Comparison of ENCODE assay signal across 10 cellular contexts in genomic region chr16:57341441-57342303, GRCh38. TPM values are rescaled to one million over a fixed set of nuclear protein-coding genes. Genes with fewer than 3 reads are reported as not detected.
A peak's percentile ranks its signal among the peaks of the same experiment; 100 is the strongest.
DNase-seq lines count a peak whose midpoint lies in the region; ATAC-seq and TF ChIP-seq lines count a peak whose summit lies in the region.
"Had no signal": no experiment of that assay in that cellular context is flagged by ENCODE, and none has a peak within 500 bp of the region (broad histone marks: within the 10 kb centered on the region; RNA-seq: fewer than 3 reads in every experiment).

No MANE protein-coding gene starts in this region.

- no peaks in the 10 kb centered on the region for H3K36me3 Mint-ChIP-seq in activated B cell treated with CpG ODN at 0.5 μM for 24 hours (ENCODE audit: low read depth)
- H3K36me3 Mint-ChIP-seq in activated CD8-positive, alpha-beta T cell treated with anti-CD3 and anti-CD28 coated beads for 36 hours (ENCODE audit: low read depth): no peaks in the 10 kb centered on the region
- H3K36me3 Mint-ChIP-seq: activated naive CD4-positive, alpha-beta T cell treated with anti-CD3 and anti-CD28 coated beads, Interleukin-2, amount 50 U/mL, for 72 hours had no signal

- DNase-seq in AG08395 (ENCODE audit: low spot score): peak; percentile 88
- peak; percentile 84 for DNase-seq in HFF-Myc (ENCODE audit: extremely low read depth, low read depth)
- no peak for DNase-seq in activated B cell treated with CpG ODN at 0.5 μM for 24 hours
- DNase-seq in kidney epithelial cell (ENCODE audit: low read depth): peak; percentile 94
- no peak for DNase-seq in activated CD8-positive, alpha-beta T cell treated with anti-CD3 and anti-CD28 coated beads for 36 hours
- no peak for DNase-seq in NCI-H1436 (lab: John Stamatoyannopoulos, UW)
- no peak for DNase-seq in MM.1S
- no peak for DNase-seq in ACHN

- H4K20me1 ChIP-seq in MM.1S (ENCODE audit: insufficient read depth, low read length): no peaks in the 10 kb centered on the region

- H3K27me3 ChIP-seq in kidney epithelial cell (ENCODE audit: control insufficient read depth, insufficient read depth, low read length) (no peaks in the 10 kb centered on the region), MM.1S (replicated peaks; ENCODE audit: insufficient read depth, low read length) (no peaks in the 10 kb centered on the region)

- intact Hi-C loops in activated B cell treated with CpG ODN at 0.5 μM for 24 hours (cut with micrococcal nuclease): no loop called here
- intact Hi-C loops in activated CD8-positive, alpha-beta T cell treated with anti-CD3 and anti-CD28 coated beads for 36 hours (cut with micrococcal nuclease): no loop called here

- H3K27ac ChIP-seq in MM.1S (ENCODE audit: low read length): no peak overlapping the region

- no peaks in the 10 kb centered on the region for H3K4me1 ChIP-seq in MM.1S (ENCODE audit: low read length)

- H3K4me3 ChIP-seq in HFF-Myc (replicated peaks; ENCODE audit: low read depth, low read length) (no peak overlapping the region), kidney epithelial cell (ENCODE audit: low read depth, low read length) (no peak overlapping the region), MM.1S (ENCODE audit: low read length) (no peak overlapping the region)

- H3K9me2 ChIP-seq in MM.1S (replicated peaks; ENCODE audit: insufficient read depth, low read length): no peaks in the 10 kb centered on the region

- CTCF ChIA-PET in activated B cell treated with CpG ODN at 0.5 μM for 24 hours (lab: Charles Lee): interaction anchor here (1.8 kb wide), 1 partner anchor 75 kb away, joined by 4 read pairs; no protein-coding TSS in a partner anchor
- CTCF ChIA-PET in activated CD8-positive, alpha-beta T cell treated with anti-CD3 and anti-CD28 coated beads for 36 hours (lab: Charles Lee): no interaction called here

- H2AFZ ChIP-seq in MM.1S (ENCODE audit: low read length): no peak overlapping the region

- H3K4me1 Mint-ChIP-seq in activated B cell treated with CpG ODN at 0.5 μM for 24 hours: peaks cover 49% of the 10 kb centered on the region
- peaks cover 17% of the 10 kb centered on the region for H3K4me1 Mint-ChIP-seq in activated CD8-positive, alpha-beta T cell treated with anti-CD3 and anti-CD28 coated beads for 36 hours (ENCODE audit: low read depth)

- peak overlapping the region; percentile 67 for H3K4me3 Mint-ChIP-seq in activated B cell treated with CpG ODN at 0.5 μM for 24 hours
- H3K4me3 Mint-ChIP-seq in activated CD8-positive, alpha-beta T cell treated with anti-CD3 and anti-CD28 coated beads for 36 hours: no peak overlapping the region

- POLR2A ChIA-PET in activated B cell treated with CpG ODN at 0.5 μM for 24 hours (lab: Charles Lee): interaction anchor here (0.8 to 3.6 kb wide), 2 partner anchors 8 to 71 kb away, joined by 3 to 20 read pairs; no protein-coding TSS in a partner anchor
- POLR2A ChIA-PET in activated CD8-positive, alpha-beta T cell treated with anti-CD3 and anti-CD28 coated beads for 36 hours (lab: Charles Lee): interaction anchor here (1.0 kb wide), 1 partner anchor 41 kb away, joined by 3 read pairs; no protein-coding TSS in a partner anchor

- TF ChIP-seq CTCF in HFF-Myc (IDR thresholded peaks at IDR 0.05; ENCODE audit: low read depth, low read length, missing control alignments): no peak
- no peak for TF ChIP-seq CTCF in activated B cell treated with CpG ODN at 0.5 μM for 24 hours (IDR thresholded peaks at IDR 0.05)
- no peak for TF ChIP-seq CTCF in kidney epithelial cell (IDR thresholded peaks at IDR 0.05; ENCODE audit: insufficient read depth, low read length, poor library complexity, severe bottlenecking)
- TF ChIP-seq CTCF in activated CD8-positive, alpha-beta T cell treated with anti-CD3 and anti-CD28 coated beads for 36 hours (IDR thresholded peaks at IDR 0.05): no peak
- TF ChIP-seq CTCF in MM.1S (IDR thresholded peaks at IDR 0.05; ENCODE audit: low read length): no peak

- no peak for ATAC-seq in activated B cell treated with CpG ODN at 0.5 μM for 24 hours (ENCODE audit: low read depth)
- ATAC-seq in activated CD8-positive, alpha-beta T cell treated with anti-CD3 and anti-CD28 coated beads for 36 hours: no peak
- ATAC-seq: activated naive CD4-positive, alpha-beta T cell treated with anti-CD3 and anti-CD28 coated beads, Interleukin-2, amount 50 U/mL, for 72 hours had no signal

- peak overlapping the region; percentile 24 for H3K27ac Mint-ChIP-seq in activated B cell treated with CpG ODN at 0.5 μM for 24 hours
- no peak overlapping the region for H3K27ac Mint-ChIP-seq in activated CD8-positive, alpha-beta T cell treated with anti-CD3 and anti-CD28 coated beads for 36 hours
- H3K27ac Mint-ChIP-seq: activated naive CD4-positive, alpha-beta T cell treated with anti-CD3 and anti-CD28 coated beads, Interleukin-2, amount 50 U/mL, for 72 hours had no signal

- no peaks in the 10 kb centered on the region for H3K79me2 ChIP-seq in MM.1S (ENCODE audit: low read length)

- in situ Hi-C loops in ACHN (cut with HindIII; ENCODE audit: low pct_ligation_motif_present, low pct_unique_long_range_greater_than_20kb, low sequenced_read_pairs): no loop called here

- no peaks in the 10 kb centered on the region for H3K9me3 Mint-ChIP-seq in activated B cell treated with CpG ODN at 0.5 μM for 24 hours
- no peaks in the 10 kb centered on the region for H3K9me3 Mint-ChIP-seq in activated CD8-positive, alpha-beta T cell treated with anti-CD3 and anti-CD28 coated beads for 36 hours
- H3K9me3 Mint-ChIP-seq: activated naive CD4-positive, alpha-beta T cell treated with anti-CD3 and anti-CD28 coated beads, Interleukin-2, amount 50 U/mL, for 72 hours had no signal

- H3K27me3 Mint-ChIP-seq in activated B cell treated with CpG ODN at 0.5 μM for 24 hours: peaks cover 9% of the 10 kb centered on the region
- peaks cover 19% of the 10 kb centered on the region for H3K27me3 Mint-ChIP-seq in activated CD8-positive, alpha-beta T cell treated with anti-CD3 and anti-CD28 coated beads for 36 hours

- no peak overlapping the region for H3K9ac ChIP-seq in MM.1S (ENCODE audit: low read length)

- no peaks in the 10 kb centered on the region for H3K9me3 ChIP-seq in MM.1S (replicated peaks; ENCODE audit: insufficient read depth, low read length)

- no peaks in the 10 kb centered on the region for H3K36me3 ChIP-seq in kidney epithelial cell (ENCODE audit: control insufficient read depth, insufficient read depth, low read length)
- H3K36me3 ChIP-seq in MM.1S (replicated peaks; ENCODE audit: insufficient read depth, low read length): no peaks in the 10 kb centered on the region

- H3F3A ChIP-seq in MM.1S (ENCODE audit: insufficient read depth, low read length): no peaks in the 10 kb centered on the region

- no peak overlapping the region for H3K4me2 ChIP-seq in MM.1S (ENCODE audit: low read depth, low read length)

RNA-seq across cellular contexts. Expression of gene CCL22, which starts 16.9 kb away (rescaled TPM):
- total RNA-seq in activated B cell treated with CpG ODN at 0.5 μM for 24 hours (276 and 288 TPM in 2 replicates), kidney epithelial cell (not detected in 2 replicates)
- total RNA-seq in activated CD8-positive, alpha-beta T cell treated with anti-CD3 and anti-CD28 coated beads for 36 hours: 1 to 10 TPM; 7.1 to 7.4 TPM
- total RNA-seq: lung microvascular endothelial cell had no signal

RNA-seq across cellular contexts. Expression of gene CX3CL1, which starts 30.6 kb away (rescaled TPM):
- total RNA-seq in activated B cell treated with CpG ODN at 0.5 μM for 24 hours: 0.27 and 0.31 TPM in 2 replicates
- 22.0 and 24.8 TPM in 2 replicates for total RNA-seq in kidney epithelial cell
- total RNA-seq in activated CD8-positive, alpha-beta T cell treated with anti-CD3 and anti-CD28 coated beads for 36 hours: under 1 TPM in 1 of 2 experiments, not detected in 1; 0.09 TPM

RNA-seq across cellular contexts. Expression of gene PLLP, which starts 57.2 kb away (rescaled TPM):
- total RNA-seq in activated B cell treated with CpG ODN at 0.5 μM for 24 hours (not detected in 2 replicates), kidney epithelial cell (11.9 and 12.6 TPM in 2 replicates)
- total RNA-seq in activated CD8-positive, alpha-beta T cell treated with anti-CD3 and anti-CD28 coated beads for 36 hours: under 1 TPM; 0.51 to 0.65 TPM

Comparison
In these comparisons a context has a peak if more than half of its experiments do, and no peak if none do; other contexts are left out.
1. DNase-seq: peak in AG08395 (single experiment), HFF-Myc (single experiment) and kidney epithelial cell (single experiment); none in activated B cell treated with CpG ODN at 0.5 μM for 24 hours (single experiment), activated CD8-positive, alpha-beta T cell treated with anti-CD3 and anti-CD28 coated beads for 36 hours (single experiment), NCI-H1436 (single experiment), MM.1S (single experiment) and ACHN (single experiment).
2. RNA of gene CCL22, which starts 16.9 kb away (total RNA-seq): 276 to 288 TPM in activated B cell treated with CpG ODN at 0.5 μM for 24 hours; 7.1 to 7.4 TPM in activated CD8-positive, alpha-beta T cell treated with anti-CD3 and anti-CD28 coated beads for 36 hours and not detected in kidney epithelial cell; every median in the first group is over 10 times any median in the second.
3. RNA of gene CX3CL1, which starts 30.6 kb away (total RNA-seq): 22.0 to 24.8 TPM in kidney epithelial cell; 0.27 to 0.31 TPM in activated B cell treated with CpG ODN at 0.5 μM for 24 hours and 0.09 TPM in activated CD8-positive, alpha-beta T cell treated with anti-CD3 and anti-CD28 coated beads for 36 hours; every median in the first group is over 10 times any median in the second.